In the genomic region with DNA sequence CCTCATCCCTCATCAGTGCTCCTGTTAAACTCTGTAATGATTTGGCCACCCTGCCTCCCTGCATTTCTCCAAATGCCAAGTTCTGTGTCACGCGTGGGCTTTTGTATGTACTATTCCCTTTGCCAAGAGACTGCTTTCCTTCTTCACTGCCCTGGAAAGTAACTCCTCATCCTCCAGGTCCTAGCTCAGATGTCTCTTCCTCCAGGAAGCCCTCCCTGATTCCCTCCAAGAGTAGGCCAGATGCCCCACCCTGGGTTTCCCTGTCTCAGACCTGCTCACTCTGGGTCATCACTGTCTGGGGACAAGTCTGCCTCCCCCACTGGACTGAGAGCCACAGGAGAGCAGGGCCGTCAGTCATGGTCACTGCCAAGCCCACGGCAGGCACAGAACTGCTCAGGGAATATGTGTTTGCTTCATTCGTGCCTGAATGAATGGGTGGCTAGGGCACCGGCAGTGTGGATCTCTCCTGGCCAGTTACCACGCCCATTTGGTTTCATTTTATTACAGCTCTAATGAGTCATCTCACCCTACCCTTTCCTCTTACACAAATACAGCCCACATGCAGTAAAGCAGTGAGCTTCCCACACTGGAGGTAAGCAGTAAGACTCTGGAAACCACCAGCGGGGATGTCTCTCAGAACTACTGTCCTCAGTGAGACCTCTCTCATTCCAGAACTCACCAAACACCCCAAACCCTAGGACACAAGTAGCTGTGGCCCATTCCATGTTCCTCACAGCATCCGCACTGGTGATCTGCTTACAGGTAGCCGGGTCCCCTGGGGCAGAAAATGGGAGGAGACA, we compare ENCODE assay signal across 1 cellular context.
A peak's percentile ranks its signal among the peaks of the same experiment; 100 is the strongest.
TF ChIP-seq lines count a peak whose summit lies in the region.

No MANE protein-coding gene starts in this region.

TF ChIP-seq in endothelial cell of umbilical vein, 7 proteins besides CTCF, POLR2A, EP300 and RAD21:
- peak; percentile 80 for TF ChIP-seq FOS (IDR thresholded peaks at IDR 0.05; ENCODE audit: borderline replicate concordance, insufficient read depth, low read length)
- peak; percentile 31 for TF ChIP-seq POLR2AphosphoS5 (IDR thresholded peaks at IDR 0.05; ENCODE audit: insufficient read depth, low read depth, low read length)
- peak; percentile 79 for TF ChIP-seq JUN (IDR thresholded peaks at IDR 0.05; ENCODE audit: borderline replicate concordance, insufficient read depth, insufficient read length, low read depth)
- no peak for TF ChIP-seq GATA2 (IDR thresholded peaks at IDR 0.05; ENCODE audit: insufficient read depth, insufficient read length, low read depth, low read length)
TF ChIP-seq in endothelial cell of umbilical vein: peak in this region for 3.
